ENCODE assay signal across 18 cellular contexts in genomic region chr7:155282671-155283070, GRCh38. TPM values are rescaled to one million over a fixed set of nuclear protein-coding genes. Genes with fewer than 3 reads are reported as not detected.
DNase-seq lines count a peak whose midpoint lies in the region; ATAC-seq lines count a peak whose summit lies in the region.
"Had no signal": no experiment of that assay in that cellular context is flagged by ENCODE, and none has a peak within 500 bp of the region (broad histone marks: within the 10 kb centered on the region; RNA-seq: fewer than 3 reads in every experiment).

No MANE protein-coding gene starts in this region.

- ATAC-seq in activated T-cell treated with anti-CD3 and anti-CD28 coated beads, Interleukin-2, amount 50 U/mL, for 4 hours: no peak
- ATAC-seq in GM21528 (IDR thresholded peaks at IDR 0.05; ENCODE audit: low FRiP score, unreplicated experiment): no peak
- ATAC-seq: foreskin keratinocyte had no signal

- H3K27ac Mint-ChIP-seq in activated T-cell treated with anti-CD3 and anti-CD28 coated beads, Interleukin-2, amount 50 U/mL, for 24 hours: peak overlapping the region; percentile 11
- H3K27ac Mint-ChIP-seq in dendritic cell treated with granulocyte-macrophage colony-stimulating factor and Interleukin-4, amounts not matched to agents 40 ng/mL and 50 ng/mL, for 4 days: peak overlapping the region; percentile 90
- H3K27ac Mint-ChIP-seq: stimulated activated naive CD8-positive, alpha-beta T cell treated with anti-CD3 and anti-CD28 coated beads, Interleukin-15, amount 100 ng/mL, for 72 hours had no signal

- H3K9me3 Mint-ChIP-seq in activated T-cell treated with anti-CD3 and anti-CD28 coated beads, Interleukin-2, amount 50 U/mL, for 24 hours: no peaks in the 10 kb centered on the region
- no peaks in the 10 kb centered on the region for H3K9me3 Mint-ChIP-seq in activated T-cell treated with anti-CD3 and anti-CD28 coated beads, Interleukin-2, amount 50 U/mL, for 4 hours
- no peaks in the 10 kb centered on the region for H3K9me3 Mint-ChIP-seq in dendritic cell treated with granulocyte-macrophage colony-stimulating factor and Interleukin-4, amounts not matched to agents 40 ng/mL and 50 ng/mL, for 4 days
- H3K9me3 Mint-ChIP-seq: immature natural killer cell; stimulated activated naive CD8-positive, alpha-beta T cell treated with anti-CD3 and anti-CD28 coated beads, Interleukin-15, amount 100 ng/mL, for 72 hours had no signal

- H3K36me3 Mint-ChIP-seq in activated T-cell treated with anti-CD3 and anti-CD28 coated beads, Interleukin-2, amount 50 U/mL, for 24 hours (ENCODE audit: low read depth): no peaks in the 10 kb centered on the region
- H3K36me3 Mint-ChIP-seq in activated T-cell treated with anti-CD3 and anti-CD28 coated beads, Interleukin-2, amount 50 U/mL, for 4 hours (ENCODE audit: insufficient read depth): no peaks in the 10 kb centered on the region
- H3K36me3 Mint-ChIP-seq in dendritic cell treated with granulocyte-macrophage colony-stimulating factor and Interleukin-4, amounts not matched to agents 40 ng/mL and 50 ng/mL, for 4 days (ENCODE audit: low read depth): no peaks in the 10 kb centered on the region
- H3K36me3 Mint-ChIP-seq: immature natural killer cell had no signal

- no peak overlapping the region for H3K4me3 Mint-ChIP-seq in activated T-cell treated with anti-CD3 and anti-CD28 coated beads, Interleukin-2, amount 50 U/mL, for 24 hours
- H3K4me3 Mint-ChIP-seq in activated T-cell treated with anti-CD3 and anti-CD28 coated beads, Interleukin-2, amount 50 U/mL, for 4 hours: no peak overlapping the region
- H3K4me3 Mint-ChIP-seq in dendritic cell treated with granulocyte-macrophage colony-stimulating factor and Interleukin-4, amounts not matched to agents 40 ng/mL and 50 ng/mL, for 4 days: peak overlapping the region; percentile 39
- H3K4me3 Mint-ChIP-seq: immature natural killer cell; stimulated activated naive CD8-positive, alpha-beta T cell treated with anti-CD3 and anti-CD28 coated beads, Interleukin-15, amount 100 ng/mL, for 72 hours had no signal

- peaks cover 21% of the 10 kb centered on the region for H3K27me3 Mint-ChIP-seq in activated T-cell treated with anti-CD3 and anti-CD28 coated beads, Interleukin-2, amount 50 U/mL, for 24 hours
- peaks cover 4% of the 10 kb centered on the region for H3K27me3 Mint-ChIP-seq in activated T-cell treated with anti-CD3 and anti-CD28 coated beads, Interleukin-2, amount 50 U/mL, for 4 hours (ENCODE audit: low read depth)
- H3K27me3 Mint-ChIP-seq in dendritic cell treated with granulocyte-macrophage colony-stimulating factor and Interleukin-4, amounts not matched to agents 40 ng/mL and 50 ng/mL, for 4 days: peaks cover 11% of the 10 kb centered on the region

- peaks cover 51% of the 10 kb centered on the region for H3K4me1 Mint-ChIP-seq in activated T-cell treated with anti-CD3 and anti-CD28 coated beads, Interleukin-2, amount 50 U/mL, for 24 hours (ENCODE audit: low read depth)
- H3K4me1 Mint-ChIP-seq in activated T-cell treated with anti-CD3 and anti-CD28 coated beads, Interleukin-2, amount 50 U/mL, for 4 hours (ENCODE audit: low read depth): peaks cover 30% of the 10 kb centered on the region
- peaks cover 87% of the 10 kb centered on the region for H3K4me1 Mint-ChIP-seq in dendritic cell treated with granulocyte-macrophage colony-stimulating factor and Interleukin-4, amounts not matched to agents 40 ng/mL and 50 ng/mL, for 4 days (ENCODE audit: low read depth)

- intact Hi-C loops in dendritic cell treated with granulocyte-macrophage colony-stimulating factor and Interleukin-4, amounts not matched to agents 40 ng/mL and 50 ng/mL, for 4 days (cut with micrococcal nuclease): loop anchor here (1.0 kb wide), 1 partner anchor 14 kb away; no protein-coding TSS in a partner anchor

- DNase-seq in activated T-cell treated with anti-CD3 and anti-CD28 coated beads, Interleukin-2, amount 50 U/mL, for 24 hours: no peak
- DNase-seq in activated T-cell treated with anti-CD3 and anti-CD28 coated beads, Interleukin-2, amount 50 U/mL, for 4 hours: no peak
- DNase-seq in NOMO-1 treated with DMSO at 0.1 percent for 48 hours (lab: John Stamatoyannopoulos, UW; ENCODE audit: unreplicated experiment) (peak; percentile 49), pons (ENCODE audit: low spot score) (peak; percentile 69), NCI-H748 treated with DMSO at 0.1 percent for 48 hours (lab: John Stamatoyannopoulos, UW) (no peak), islet precursor cell (no peak)
- DNase-seq: Calu3; foreskin keratinocyte; GOT3; immature natural killer cell; IMR-90; midbrain; NCI-H146; NCI-H510A treated with DMSO at 0.1 percent for 48 hours; small intestine; stimulated activated naive CD8-positive, alpha-beta T cell treated with anti-CD3 and anti-CD28 coated beads, Interleukin-15, amount 100 ng/mL, for 72 hours had no signal

RNA-seq across cellular contexts. Expression of gene INSIG1, which starts 15.0 kb away (rescaled TPM):
- 10 to 100 TPM; 46.9 to 58.1 (median 47.9) TPM for total RNA-seq in activated T-cell treated with anti-CD3 and anti-CD28 coated beads, Interleukin-2, amount 50 U/mL, for 4 hours

Comparison
In these comparisons a context has a peak if more than half of its experiments do, and no peak if none do; other contexts are left out.
1. DNase-seq: peak in NOMO-1 treated with DMSO at 0.1 percent for 48 hours (single experiment) and pons (single experiment); none in activated T-cell treated with anti-CD3 and anti-CD28 coated beads, Interleukin-2, amount 50 U/mL, for 24 hours (single experiment), activated T-cell treated with anti-CD3 and anti-CD28 coated beads, Interleukin-2, amount 50 U/mL, for 4 hours (single experiment), NCI-H748 treated with DMSO at 0.1 percent for 48 hours (single experiment) and islet precursor cell (single experiment).